Comparison of ENCODE assay signal across 20 cellular contexts in genomic region chr17:82862191-82862590, GRCh38. TPM values are rescaled to one million over a fixed set of nuclear protein-coding genes. Genes with fewer than 3 reads are reported as not detected.
DNase-seq lines count a peak whose midpoint lies in the region; ATAC-seq and TF ChIP-seq lines count a peak whose summit lies in the region.
"Had no signal": no experiment of that assay in that cellular context is flagged by ENCODE, and none has a peak within 500 bp of the region (broad histone marks: within the 10 kb centered on the region; RNA-seq: fewer than 3 reads in every experiment).

No MANE protein-coding gene starts in this region.

- no peaks in the 10 kb centered on the region for H3K27me3 ChIP-seq in CD8-positive, alpha-beta memory T cell (ENCODE audit: insufficient read depth, low read length, poor library complexity, severe bottlenecking)
- H3K27me3 ChIP-seq in osteoblast (ENCODE audit: insufficient read depth, low read length): no peaks in the 10 kb centered on the region
- H3K27me3 ChIP-seq: dorsolateral prefrontal cortex, esophagus muscularis mucosa, heart left ventricle, right lobe of liver, testis had no signal

- no peak overlapping the region for H3K4me3 ChIP-seq in CD8-positive, alpha-beta memory T cell (ENCODE audit: low read length)
- no peak overlapping the region for H3K4me3 ChIP-seq in osteoblast (ENCODE audit: insufficient read depth, low read length)
- H3K4me3 ChIP-seq: dorsolateral prefrontal cortex, esophagus muscularis mucosa, heart left ventricle, right lobe of liver, testis had no signal

- POLR2A ChIA-PET in CD8-positive, alpha-beta memory T cell (lab: Charles Lee): interaction anchor here (0.6 to 0.7 kb wide), 2 partner anchors 339 to 556 kb away, joined by 3 read pairs; no protein-coding TSS in a partner anchor

- no peaks in the 10 kb centered on the region for H3K36me3 Mint-ChIP-seq in CD8-positive, alpha-beta memory T cell
- no peaks in the 10 kb centered on the region for H3K36me3 Mint-ChIP-seq in activated naive CD8-positive, alpha-beta T cell

- H3K4me3 Mint-ChIP-seq in CD8-positive, alpha-beta memory T cell: peak overlapping the region in 4 of 7 donors; percentile 22 to 61 (median 32)
- H3K4me3 Mint-ChIP-seq in activated naive CD8-positive, alpha-beta T cell: no peak overlapping the region
- H3K4me3 Mint-ChIP-seq: memory B cell had no signal

- H3K9me3 ChIP-seq in CD8-positive, alpha-beta memory T cell (ENCODE audit: low read length): no peaks in the 10 kb centered on the region
- H3K9me3 ChIP-seq in KOPT-K1 (ENCODE audit: insufficient read depth, low read length, poor library complexity, severe bottlenecking) (no peaks in the 10 kb centered on the region), osteoblast (ENCODE audit: low read depth, low read length) (no peaks in the 10 kb centered on the region)
- H3K9me3 ChIP-seq: esophagus muscularis mucosa, heart left ventricle, right lobe of liver, testis had no signal

- CTCF ChIA-PET in CD8-positive, alpha-beta memory T cell (lab: Charles Lee): no interaction called here

- no peaks in the 10 kb centered on the region for H3K36me3 ChIP-seq in CD8-positive, alpha-beta memory T cell (ENCODE audit: insufficient read depth, low read length)
- H3K36me3 ChIP-seq in KOPT-K1 (ENCODE audit: insufficient read depth, low read length) (peaks cover 10% of the 10 kb centered on the region; the same call in 1 of the 2 replicates), osteoblast (ENCODE audit: insufficient read depth, low read length) (no peaks in the 10 kb centered on the region)
- H3K36me3 ChIP-seq: heart left ventricle, right lobe of liver had no signal

- H4K20me1 ChIP-seq in osteoblast (ENCODE audit: insufficient read depth, low read length): no peaks in the 10 kb centered on the region

- H2AFZ ChIP-seq in osteoblast (ENCODE audit: low read length): no peak overlapping the region

- peaks cover 70 to 83% (median 75%) of the 10 kb centered on the region in 3 donors for H3K4me1 Mint-ChIP-seq in CD8-positive, alpha-beta memory T cell
- peaks cover 77% of the 10 kb centered on the region for H3K4me1 Mint-ChIP-seq in activated naive CD8-positive, alpha-beta T cell (ENCODE audit: low read depth)

- H3K27ac Mint-ChIP-seq in CD8-positive, alpha-beta memory T cell: peak overlapping the region; percentile 92 to 99 (median 97)
- H3K27ac Mint-ChIP-seq in activated naive CD8-positive, alpha-beta T cell: peak overlapping the region; percentile 58

- no peak for DNase-seq in CD8-positive, alpha-beta memory T cell
- DNase-seq in osteoblast (ENCODE audit: insufficient read length, low spot score, missing footprints) (peak; percentile 30), retina (no peak), hepatic stellate cell (ENCODE audit: low spot score) (no peak)
- DNase-seq: DMS79; MM.1S; NCI-H1930; NCI-H526; stimulated activated CD4-positive, alpha-beta T cell treated with anti-CD3 and anti-CD28 coated beads, Interleukin-2, amount 100 ng/mL, for 24 hours; testis had no signal

- H3K79me2 ChIP-seq in osteoblast (ENCODE audit: insufficient read depth, low read length): peaks cover 19% of the 10 kb centered on the region

- H3K27me3 Mint-ChIP-seq in CD8-positive, alpha-beta memory T cell: no peaks in the 10 kb centered on the region
- H3K27me3 Mint-ChIP-seq in activated naive CD8-positive, alpha-beta T cell: no peaks in the 10 kb centered on the region
- H3K27me3 Mint-ChIP-seq: memory B cell had no signal

- H3K9me3 Mint-ChIP-seq in CD8-positive, alpha-beta memory T cell: no peaks in the 10 kb centered on the region
- no peaks in the 10 kb centered on the region for H3K9me3 Mint-ChIP-seq in activated naive CD8-positive, alpha-beta T cell (ENCODE audit: low read depth)
- H3K9me3 Mint-ChIP-seq: memory B cell had no signal

- TF ChIP-seq CTCF in osteoblast (IDR thresholded peaks at IDR 0.05; ENCODE audit: extremely low read depth, low read depth, low read length): no peak

- H3K4me1 ChIP-seq in CD8-positive, alpha-beta memory T cell (ENCODE audit: insufficient read depth, low read length): peaks cover 86% of the 10 kb centered on the region
- peaks cover 31% of the 10 kb centered on the region for H3K4me1 ChIP-seq in osteoblast (ENCODE audit: insufficient read depth, low read length)
- H3K4me1 ChIP-seq: right lobe of liver had no signal

- ATAC-seq in HG02610 (IDR thresholded peaks at IDR 0.05; ENCODE audit: unreplicated experiment): no peak
- ATAC-seq: heart left ventricle, right lobe of liver had no signal

- no peak overlapping the region for H3K4me2 ChIP-seq in osteoblast (ENCODE audit: insufficient read depth, low read length)

- no peak overlapping the region for H3K27ac ChIP-seq in CD8-positive, alpha-beta memory T cell (ENCODE audit: low read depth, low read length)
- peak overlapping the region; percentile 91 for H3K27ac ChIP-seq in KOPT-K1 (ENCODE audit: low read depth, low read length, poor library complexity, severe bottlenecking)
- H3K27ac ChIP-seq in osteoblast (ENCODE audit: low read depth, low read length): no peak overlapping the region
- H3K27ac ChIP-seq: esophagus muscularis mucosa, right lobe of liver, testis had no signal

RNA-seq across cellular contexts. Expression of gene ZNF750, which starts 22.4 kb away (rescaled TPM):
- total RNA-seq in CD8-positive, alpha-beta memory T cell: not detected
- not detected for polyA plus RNA-seq in CD8-positive, alpha-beta memory T cell
- total RNA-seq in osteoblast: not detected in 2 replicates
- total RNA-seq: esophagus muscularis mucosa, right lobe of liver, SK-MEL-5 had no signal
- polyA plus RNA-seq: BJ had no signal
